ENCODE assay signal across 15 cellular contexts in genomic region chrX:11537141-11537540, GRCh38.
"Had no signal": no experiment of that assay in that cellular context is flagged by ENCODE, and none has a peak within 500 bp of the region (broad histone marks: within the 10 kb centered on the region; RNA-seq: fewer than 3 reads in every experiment).

No MANE protein-coding gene starts in this region.

- H3K27me3 ChIP-seq: esophagus muscularis mucosa, foreskin keratinocyte, neutrophil, right atrium auricular region had no signal

- DNase-seq: effector memory CD8-positive, alpha-beta T cell; foreskin keratinocyte; heart right ventricle; hypothalamus; kidney glomerular epithelial cell; naive thymus-derived CD8-positive, alpha-beta T cell; stimulated activated CD4-positive, alpha-beta T cell treated with anti-CD3 and anti-CD28 coated beads, Interleukin-2, amount 100 ng/mL, for 48 hours; stimulated activated naive CD4-positive, alpha-beta T cell treated with Interleukin-2 at 50 U/mL for 16 hours; trophoblast cell had no signal

- FAIRE-seq: islet of Langerhans had no signal

- H3K36me3 ChIP-seq: esophagus muscularis mucosa, heart right ventricle, neutrophil, right atrium auricular region had no signal

- ATAC-seq: effector memory CD8-positive, alpha-beta T cell; foreskin keratinocyte; heart right ventricle; naive thymus-derived CD8-positive, alpha-beta T cell had no signal

- H3K9me3 ChIP-seq: esophagus muscularis mucosa, heart right ventricle, neutrophil, right atrium auricular region had no signal

- H3K4me2 ChIP-seq: smooth muscle cell had no signal

- H3K4me1 ChIP-seq: foreskin keratinocyte, heart right ventricle, right atrium auricular region had no signal

- H3K27ac ChIP-seq: epithelial cell of prostate, esophagus muscularis mucosa, foreskin keratinocyte, heart right ventricle, neutrophil, right atrium auricular region had no signal

- H3K4me3 ChIP-seq: esophagus muscularis mucosa, heart right ventricle, right atrium auricular region, smooth muscle cell had no signal
